ENCODE assay signal across 25 cellular contexts in genomic region chr5:170614071-170614490, GRCh38.
DNase-seq lines count a peak whose midpoint lies in the region; ATAC-seq and TF ChIP-seq lines count a peak whose summit lies in the region.
"Had no signal": no experiment of that assay in that cellular context is flagged by ENCODE, and none has a peak within 500 bp of the region (broad histone marks: within the 10 kb centered on the region; RNA-seq: fewer than 3 reads in every experiment).

No MANE protein-coding gene starts in this region.

- H3K18ac ChIP-seq in mesendoderm (ENCODE audit: low read length), result no peak overlapping the region

- no peak overlapping the region for H3K9ac ChIP-seq in mesendoderm (ENCODE audit: low read length)

- H3K4ac ChIP-seq in mesendoderm (ENCODE audit: low read depth, low read length), result no peak overlapping the region

- WGBS in mesendoderm (ENCODE audit: extremely low coverage, insufficient coverage, low lambda C conversion rate), result no CpG with 5 or more reads among the region's 5 CpGs
- WGBS in aorta, 2 donors, result 29% methylated on average over 5 of the region's 5 CpGs

- no peak overlapping the region for H3K56ac ChIP-seq in mesendoderm (ENCODE audit: low read length)

- no peak overlapping the region for H2BK5ac ChIP-seq in mesendoderm (ENCODE audit: low read length)

- no peak overlapping the region for H3K4me2 ChIP-seq in mesendoderm (ENCODE audit: low read length)

- no peak overlapping the region for H3K4me3 ChIP-seq in mesendoderm (ENCODE audit: low read length)
- H3K4me3 ChIP-seq in aorta (ENCODE audit: low read length in 2 of 2), result no peak overlapping the region
- H3K4me3 ChIP-seq: heart right ventricle, prostate gland had no signal

- H2BK15ac ChIP-seq in mesendoderm (replicated peaks; ENCODE audit: low read depth), result no peak overlapping the region

- H3K27me3 ChIP-seq in mesendoderm (ENCODE audit: insufficient read depth, low read length, poor library complexity) (no peaks in the 10 kb centered on the region), aorta (ENCODE audit: control insufficient read depth in 1 of 2, insufficient read depth in 2 of 2, low read length in 1 of 2) (peaks cover 0 to 3% of the 10 kb centered on the region in 2 donors)
- H3K27me3 ChIP-seq: heart right ventricle had no signal

- H4K5ac ChIP-seq in mesendoderm (ENCODE audit: low read length), result no peak overlapping the region

- no peaks in the 10 kb centered on the region for H3K79me1 ChIP-seq in mesendoderm (ENCODE audit: low read length)

- ATAC-seq in SK-N-SH treated with all-trans-retinoic acid at 6 μM for 48 hours (peak; percentile 47), aorta (ENCODE audit: low FRiP score) (no peak), esophagus mucosa (no peak), GM18867 (IDR thresholded peaks at IDR 0.05; ENCODE audit: unreplicated experiment) (no peak)

- peak; percentile 31 for DNase-seq in ELF-1 (ENCODE audit: low read depth, low spot score)
- DNase-seq in NCI-H2227 (lab: John Stamatoyannopoulos, UW; ENCODE audit: unreplicated experiment), result peak; percentile 51
- DNase-seq in mesendoderm, result peak; percentile 37
- no peak for DNase-seq in aorta
- no peak for DNase-seq in OCI-M2 (lab: John Stamatoyannopoulos, UW; ENCODE audit: unreplicated experiment)
- DNase-seq: activated CD4-positive, CD25-positive, alpha-beta regulatory T cell; activated CD8-positive, alpha-beta memory T cell treated with anti-CD3 and anti-CD28 coated beads, Interleukin-2, amount 50 U/mL, for 4 hours; activated naive CD4-positive, alpha-beta T cell treated with anti-CD3 and anti-CD28 coated beads, Interleukin-2, amount 10 ng/mL, durations not matched to agents 7 days and 5 days; amniotic stem cell; C1 segment of cervical spinal cord; Caco-2; DND-41; effector CD8-positive, alpha-beta T cell; erythroblast; MM.1S; NCI-H1417; NCI-H2107; NCI-H526; SHP77; stimulated activated naive CD4-positive, alpha-beta T cell had no signal

- H4K8ac ChIP-seq in mesendoderm (ENCODE audit: low read depth, low read length), result no peak overlapping the region

- no peak overlapping the region for H2BK120ac ChIP-seq in mesendoderm (ENCODE audit: low read depth, low read length)

- no peak overlapping the region for H3K23ac ChIP-seq in mesendoderm (ENCODE audit: low read length)

- H3K36me3 ChIP-seq in mesendoderm (ENCODE audit: control insufficient read depth, insufficient read depth, low read length), result no peaks in the 10 kb centered on the region
- no peaks in the 10 kb centered on the region for H3K36me3 ChIP-seq in aorta (ENCODE audit: control insufficient read depth in 1 of 2, insufficient read depth in 2 of 2, low read length in 1 of 2)
- H3K36me3 ChIP-seq: heart right ventricle, prostate gland had no signal

- H3K27ac ChIP-seq in mesendoderm (ENCODE audit: low read depth, low read length) (no peak overlapping the region), aorta (ENCODE audit: low read depth in 1 of 2, low read length in 2 of 2) (no peak overlapping the region)
- H3K27ac ChIP-seq: heart right ventricle had no signal

- H3K4me1 ChIP-seq in mesendoderm (ENCODE audit: control insufficient read depth, low read depth, low read length), result no peaks in the 10 kb centered on the region
- H3K4me1 ChIP-seq in aorta (ENCODE audit: control insufficient read depth in 1 of 2, insufficient read depth in 2 of 2, low read length in 2 of 2), result no peaks in the 10 kb centered on the region
- H3K4me1 ChIP-seq: Caco-2, prostate gland had no signal

- H3K79me2 ChIP-seq in mesendoderm (ENCODE audit: control insufficient read depth, insufficient read depth, low read length), result no peaks in the 10 kb centered on the region

- H3K9me3 ChIP-seq in aorta (ENCODE audit: control insufficient read depth, low read length), result no peaks in the 10 kb centered on the region
- H3K9me3 ChIP-seq: Caco-2, heart right ventricle, prostate gland had no signal

- intact Hi-C loops in aorta (cut with DNase I), result no loop called here

- H2AK5ac ChIP-seq in mesendoderm (ENCODE audit: low read length), result no peak overlapping the region

TF ChIP-seq in SK-N-SH treated with all-trans-retinoic acid at 6 μM for 48 hours, 23 proteins besides CTCF, POLR2A, EP300 and RAD21:
- TF ChIP-seq ARNTL (CRISPR knock-in tag; IDR thresholded peaks at IDR 0.05; ENCODE audit: borderline replicate concordance, low read depth) (no peak), TOX (CRISPR knock-in tag; IDR thresholded peaks at IDR 0.05; ENCODE audit: borderline replicate concordance) (no peak), TSHZ2 (CRISPR knock-in tag; IDR thresholded peaks at IDR 0.05) (peak; percentile 81), ISL1 (CRISPR knock-in tag; IDR thresholded peaks at IDR 0.05) (peak; percentile 53; the same call in 1 of the 2 replicates), TCF4 (CRISPR knock-in tag; IDR thresholded peaks at IDR 0.05; ENCODE audit: borderline replicate concordance) (peak; percentile 86)

Comparison
In these comparisons a context has a peak if more than half of its experiments do, and no peak if none do; other contexts are left out.
1. DNase-seq: peak in ELF-1 (single experiment), NCI-H2227 (single experiment) and mesendoderm (single experiment); none in aorta (0 of 2) and OCI-M2 (single experiment).